Comparison of ENCODE assay signal across 32 cellular contexts in the genomic region with DNA sequence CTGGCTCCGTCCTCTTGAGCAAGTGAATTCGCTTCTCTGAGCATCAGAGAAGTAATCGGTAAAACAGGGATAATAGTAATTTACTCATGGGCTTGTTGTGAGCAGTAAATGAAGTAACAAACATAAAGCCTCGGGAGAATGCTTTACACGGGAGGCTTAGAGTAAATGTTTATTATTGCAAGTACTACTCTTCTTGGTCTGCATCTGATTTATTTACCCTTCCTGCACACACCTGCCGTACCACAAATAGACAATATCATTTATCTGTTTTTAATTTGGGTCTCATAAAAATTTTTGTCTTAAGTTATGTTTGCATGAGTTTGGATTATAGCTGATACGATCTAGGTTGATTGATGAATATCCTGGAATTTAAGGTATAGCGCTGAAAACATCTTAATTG. TPM values are rescaled to one million over a fixed set of nuclear protein-coding genes. Genes with fewer than 3 reads are reported as not detected.
"Had no signal": no experiment of that assay in that cellular context is flagged by ENCODE, and none has a peak within 500 bp of the region (broad histone marks: within the 10 kb centered on the region; RNA-seq: fewer than 3 reads in every experiment).

No MANE protein-coding gene starts in this region.

- H3K27ac ChIP-seq: colonic mucosa, epithelial cell of prostate, esophagus squamous epithelium, gastrocnemius medialis, heart right ventricle, left lung, lower lobe of right lung had no signal

- DNase-seq: colonic mucosa; cortex of kidney; effector CD8-positive, alpha-beta T cell; effector memory CD8-positive, alpha-beta T cell; endodermal cell; erythroblast; esophagus squamous epithelium; foreskin fibroblast; foreskin melanocyte; gastrocnemius medialis; glutamatergic neuron; head of caudate nucleus; heart right ventricle; hippocampal formation; left cardiac atrium; left lung; left ventricle myocardium superior; lower lobe of right lung; mesenchymal stem cell; mucosa of descending colon; naive B cell had no signal

- H3K36me3 Mint-ChIP-seq: mesothelial cell of epicardium, naive B cell had no signal

- H3K4me3 Mint-ChIP-seq: dendritic cell treated with granulocyte-macrophage colony-stimulating factor and Interleukin-4, amounts not matched to agents 40 ng/mL and 50 ng/mL, for 4 days; effector memory CD8-positive, alpha-beta T cell; endodermal cell; mesothelial cell of epicardium; naive B cell had no signal

- H3K4me1 Mint-ChIP-seq: endodermal cell, naive B cell had no signal

- H3K9me3 Mint-ChIP-seq: dendritic cell treated with granulocyte-macrophage colony-stimulating factor and Interleukin-4, amounts not matched to agents 40 ng/mL and 50 ng/mL, for 4 days; effector memory CD8-positive, alpha-beta T cell; endodermal cell; mesothelial cell of epicardium; naive B cell had no signal

- ATAC-seq: effector memory CD8-positive, alpha-beta T cell; esophagus mucosa; gastrocnemius medialis; heart right ventricle; left cardiac atrium; left lung; left ventricle myocardium superior; lower lobe of right lung; mucosa of descending colon had no signal

- FAIRE-seq: endometrium, islet of Langerhans, keratinocyte had no signal

- H3K27ac Mint-ChIP-seq: dendritic cell treated with granulocyte-macrophage colony-stimulating factor and Interleukin-4, amounts not matched to agents 40 ng/mL and 50 ng/mL, for 4 days; effector memory CD8-positive, alpha-beta T cell; endodermal cell; mesothelial cell of epicardium; naive B cell had no signal

RNA-seq across cellular contexts. Expression of a gene that starts 7.8 kb away (rescaled TPM):
- total RNA-seq: dermis microvascular lymphatic vessel endothelial cell, esophagus mucosa, esophagus squamous epithelium, gastrocnemius medialis, glomerular endothelial cell, left cardiac atrium, lower lobe of right lung, lung microvascular endothelial cell, mesenteric fat pad had no signal
